In the genomic region with DNA sequence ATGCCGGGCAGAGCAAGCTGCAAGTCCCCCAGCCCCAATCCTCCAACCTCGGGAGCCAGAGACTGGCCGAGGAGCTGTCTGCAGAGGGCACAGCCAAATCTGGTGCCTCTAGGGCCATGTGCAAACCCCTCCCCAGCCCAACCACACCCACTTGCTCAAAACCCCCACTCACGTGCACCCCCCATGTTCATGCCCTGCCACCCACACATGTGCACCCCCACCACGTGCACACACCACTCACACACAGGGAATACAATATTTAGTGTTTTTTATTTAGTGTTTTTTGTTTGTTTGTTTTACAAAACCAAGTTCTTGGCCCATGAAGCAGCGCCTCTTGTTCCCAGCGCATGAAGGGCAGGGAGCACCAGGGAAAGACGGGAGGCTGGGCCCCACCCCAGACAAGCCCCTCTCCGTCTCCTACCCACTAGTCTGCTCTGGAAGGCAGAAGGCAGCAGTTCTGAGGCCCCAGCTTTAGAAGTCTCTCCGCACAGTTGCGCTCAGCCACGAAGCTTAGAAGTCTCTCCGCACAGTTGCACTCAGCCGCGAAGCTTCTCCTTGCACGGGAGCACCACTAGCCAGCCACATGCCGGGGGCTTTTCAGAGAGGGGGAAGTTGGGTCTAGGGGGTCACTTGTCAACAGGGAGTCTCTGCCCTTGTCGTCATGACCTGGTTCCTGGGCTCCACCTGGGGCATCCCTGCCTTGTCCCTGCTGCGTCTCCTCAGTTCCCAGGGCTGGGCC, we compare ENCODE assay signal across 17 cellular contexts.
DNase-seq lines count a peak whose midpoint lies in the region; ATAC-seq and TF ChIP-seq lines count a peak whose summit lies in the region.
"Had no signal": no experiment of that assay in that cellular context is flagged by ENCODE, and none has a peak within 500 bp of the region (broad histone marks: within the 10 kb centered on the region; RNA-seq: fewer than 3 reads in every experiment).

No MANE protein-coding gene starts in this region.

- H3K9me3 ChIP-seq in right atrium auricular region (no peaks in the 10 kb centered on the region), left ventricle myocardium inferior (replicated peaks) (peaks cover 3% of the 10 kb centered on the region), endodermal cell (ENCODE audit: control insufficient read depth, low read length) (no peaks in the 10 kb centered on the region), neuronal stem cell (replicated peaks in 1 of 2; ENCODE audit: control insufficient read depth in 2 of 2, insufficient read depth in 1 of 2, low read depth in 1 of 2, low read length in 2 of 2) (no peaks in the 10 kb centered on the region)
- H3K9me3 ChIP-seq: Peyer's patch had no signal

- intact Hi-C loops in left ventricle myocardium inferior (cut with micrococcal nuclease) = no loop called here

- ATAC-seq in HG03469 (IDR thresholded peaks at IDR 0.05; ENCODE audit: unreplicated experiment) (no peak), HG03095 (IDR thresholded peaks at IDR 0.05; ENCODE audit: unreplicated experiment) (no peak), HG02973 (IDR thresholded peaks at IDR 0.05; ENCODE audit: unreplicated experiment) (no peak)
- ATAC-seq: Right ventricle myocardium inferior, SK-N-SH treated with all-trans-retinoic acid at 6 μM for 48 hours had no signal

- no peaks in the 10 kb centered on the region for H3K27me3 Mint-ChIP-seq in endodermal cell (ENCODE audit: insufficient read depth)

- no peaks in the 10 kb centered on the region for H3K36me3 Mint-ChIP-seq in endodermal cell (ENCODE audit: low read depth)

- no peak overlapping the region for H3K4ac ChIP-seq in neuronal stem cell (ENCODE audit: low read length)

- H3K9me3 Mint-ChIP-seq in endodermal cell = no peaks in the 10 kb centered on the region

- no peak overlapping the region for H2BK120ac ChIP-seq in neuronal stem cell (ENCODE audit: low read depth, low read length)

- no peak overlapping the region for H2BK12ac ChIP-seq in neuronal stem cell (ENCODE audit: low read length)

- H3K4me1 ChIP-seq in right atrium auricular region (no peaks in the 10 kb centered on the region), left ventricle myocardium inferior (no peaks in the 10 kb centered on the region), endodermal cell (ENCODE audit: control insufficient read depth, insufficient read depth, low read length) (no peaks in the 10 kb centered on the region), neuronal stem cell (ENCODE audit: control insufficient read depth in 2 of 2, insufficient read depth in 1 of 2, low read depth in 1 of 2, low read length in 2 of 2) (no peaks in the 10 kb centered on the region)
- H3K4me1 ChIP-seq: Peyer's patch had no signal

- H3K79me1 ChIP-seq in neuronal stem cell (ENCODE audit: low read depth, low read length) = peaks cover 1% of the 10 kb centered on the region

- H3K14ac ChIP-seq in neuronal stem cell (ENCODE audit: low read length) = no peak overlapping the region

- peak overlapping the region; percentile 80 for H2AK5ac ChIP-seq in neuronal stem cell (ENCODE audit: low read depth, low read length)

- H2AFZ ChIP-seq in neuronal stem cell (ENCODE audit: low read length) = no peak overlapping the region

- H3K27me3 ChIP-seq in right atrium auricular region = no peaks in the 10 kb centered on the region
- peaks cover 56% of the 10 kb centered on the region for H3K27me3 ChIP-seq in left ventricle myocardium inferior (ENCODE audit: low read depth)
- H3K27me3 ChIP-seq in endodermal cell (ENCODE audit: control insufficient read depth, insufficient read depth, low read length, poor library complexity, severe bottlenecking) = no peaks in the 10 kb centered on the region
- no peaks in the 10 kb centered on the region for H3K27me3 ChIP-seq in neuronal stem cell (ENCODE audit: control insufficient read depth in 3 of 3, insufficient read depth in 3 of 3, low read depth in 1 of 3, low read length in 3 of 3)
- H3K27me3 ChIP-seq: Peyer's patch had no signal

- H3K36me3 ChIP-seq in right atrium auricular region (no peaks in the 10 kb centered on the region), left ventricle myocardium inferior (no peaks in the 10 kb centered on the region), endodermal cell (ENCODE audit: control insufficient read depth, insufficient read depth, low read length) (no peaks in the 10 kb centered on the region), neuronal stem cell (replicated peaks in 1 of 2; ENCODE audit: control insufficient read depth in 2 of 2, insufficient read depth in 2 of 2, low read length in 2 of 2) (no peaks in the 10 kb centered on the region)
- H3K36me3 ChIP-seq: Peyer's patch had no signal

- H3K27ac ChIP-seq in right atrium auricular region (no peak overlapping the region), left ventricle myocardium inferior (replicated peaks) (no peak overlapping the region), endodermal cell (ENCODE audit: low read depth, low read length) (no peak overlapping the region), neuronal stem cell (replicated peaks; ENCODE audit: low read length) (no peak overlapping the region)
- H3K27ac ChIP-seq: HL-60, Peyer's patch had no signal

- WGBS in endodermal cell (ENCODE audit: insufficient coverage in 1 of 2, insufficient read length in 1 of 2), 2 experiments = 91 to 93% methylated on average over 8 to 19 of the region's 19 CpGs
- no CpG with 5 or more reads among the region's 19 CpGs for WGBS in neuronal stem cell (ENCODE audit: extremely low coverage in 2 of 2, insufficient read length in 2 of 2, insufficient replicate concordance in 1 of 2), 2 donors

- no peak overlapping the region for H2BK5ac ChIP-seq in neuronal stem cell (ENCODE audit: low read length)

- TF ChIP-seq CTCF in right atrium auricular region (IDR thresholded peaks at IDR 0.05) (no peak), left ventricle myocardium inferior (IDR thresholded peaks at IDR 0.05; ENCODE audit: borderline replicate concordance) (no peak), endodermal cell (conservative IDR thresholded peaks at IDR 0.05) (no peak)

- H3K18ac ChIP-seq in neuronal stem cell (ENCODE audit: low read length) = peak overlapping the region; percentile 70

- no peak overlapping the region for H2BK15ac ChIP-seq in neuronal stem cell (ENCODE audit: low read length)

- H3K27ac Mint-ChIP-seq in endodermal cell = no peak overlapping the region

- H3K4me2 ChIP-seq in neuronal stem cell (ENCODE audit: insufficient read depth, low read length, poor library complexity, severe bottlenecking) = no peak overlapping the region

- H3K23ac ChIP-seq in neuronal stem cell (ENCODE audit: low read depth, low read length, poor library complexity) = no peak overlapping the region

- no peak overlapping the region for H4K8ac ChIP-seq in neuronal stem cell (ENCODE audit: low read depth, low read length)

- H3K4me3 Mint-ChIP-seq in endodermal cell = no peak overlapping the region

- no peaks in the 10 kb centered on the region for H3K4me1 Mint-ChIP-seq in endodermal cell

- peak; percentile 47 for DNase-seq in right atrium auricular region (ENCODE audit: low spot score)
- no peak for DNase-seq in left ventricle myocardium inferior
- peak; percentile 33 for DNase-seq in endodermal cell
- DNase-seq in neuronal stem cell (ENCODE audit: low spot score) = no peak
- DNase-seq in DMS79 (lab: John Stamatoyannopoulos, UW) = no peak
- DNase-seq: COR-L47, DMS153, NCI-H1436, NCI-H2029, NCI-H510A had no signal

- no peak overlapping the region for H4K91ac ChIP-seq in neuronal stem cell (ENCODE audit: low read depth, low read length, poor library complexity)

- H3K4me3 ChIP-seq in right atrium auricular region (no peak overlapping the region), left ventricle myocardium inferior (no peak overlapping the region), endodermal cell (ENCODE audit: low read length) (no peak overlapping the region), neuronal stem cell (ENCODE audit: low read length in 2 of 2) (no peak overlapping the region)
- H3K4me3 ChIP-seq: Peyer's patch had no signal

- no peak overlapping the region for H3K9ac ChIP-seq in endodermal cell (ENCODE audit: extremely low read depth, low read length, poor library complexity, severe bottlenecking)
- H3K9ac ChIP-seq in neuronal stem cell (ENCODE audit: low read depth, low read length, poor library complexity) = peak overlapping the region; percentile 67

Comparison
In these comparisons a context has a peak if more than half of its experiments do, and no peak if none do; other contexts are left out.
1. DNase-seq: peak in right atrium auricular region (single experiment) and endodermal cell (single experiment); none in left ventricle myocardium inferior (single experiment), neuronal stem cell (single experiment) and DMS79 (single experiment).